In the genomic region with DNA sequence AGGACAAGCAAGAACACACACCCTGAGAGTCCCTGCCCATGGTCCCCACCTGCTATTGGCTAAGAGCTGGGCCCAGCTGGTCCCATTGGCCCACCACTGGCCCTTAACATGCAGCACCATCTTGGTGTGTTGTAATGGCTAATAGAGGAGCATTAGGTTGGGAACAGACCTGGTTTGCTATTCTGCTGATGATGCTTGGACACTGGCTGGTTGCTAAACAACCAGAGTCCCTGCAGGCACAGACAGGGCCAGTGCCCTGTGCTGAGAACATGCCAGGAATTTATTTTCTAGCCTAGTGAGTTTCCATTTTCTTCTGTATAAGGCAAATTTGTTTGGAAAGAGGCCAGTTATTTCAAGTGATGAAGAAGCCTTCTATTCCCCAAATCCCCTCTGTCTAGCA, we compare ENCODE assay signal across 20 cellular contexts. TPM values are rescaled to one million over a fixed set of nuclear protein-coding genes. Genes with fewer than 3 reads are reported as not detected.
"Had no signal": no experiment of that assay in that cellular context is flagged by ENCODE, and none has a peak within 500 bp of the region (broad histone marks: within the 10 kb centered on the region; RNA-seq: fewer than 3 reads in every experiment).

No MANE protein-coding gene starts in this region.

- H3K4me3 ChIP-seq: adrenal gland, gastrocnemius medialis, lower lobe of right lung, neural progenitor cell, skin epidermis, suprapubic skin had no signal

- DNase-seq: activated CD4-positive, alpha-beta memory T cell treated with anti-CD3 and anti-CD28 coated beads, Interleukin-2, amount 10 ng/mL, durations not matched to agents 7 days and 5 days; activated CD4-positive, alpha-beta T cell treated with anti-CD3 and anti-CD28 coated beads for 4 hours; activated effector memory CD4-positive, alpha-beta T cell treated with Interleukin-2 at 50 U/mL for 16 hours; activated T-cell treated with anti-CD3 and anti-CD28 coated beads, Interleukin-2, amount 50 U/mL, for 24 hours; central memory CD4-positive, alpha-beta T cell; gastrocnemius medialis; left cardiac atrium; lower lobe of right lung; T-helper 2 cell; trophoblast cell had no signal

- H3K36me3 ChIP-seq: neural progenitor cell had no signal

- H3K4me1 ChIP-seq: neural progenitor cell, parathyroid adenoma had no signal

- H3K27me3 Mint-ChIP-seq: activated naive CD4-positive, alpha-beta T cell treated with anti-CD3 and anti-CD28 coated beads, Interleukin-2, amount 50 U/mL, for 24 hours; activated T-cell treated with anti-CD3 and anti-CD28 coated beads, Interleukin-2, amount 50 U/mL, for 24 hours; dendritic cell treated with granulocyte-macrophage colony-stimulating factor and Interleukin-4, amounts not matched to agents 40 ng/mL and 50 ng/mL, for 4 days had no signal

- H3K36me3 Mint-ChIP-seq: neural progenitor cell, WTC11 had no signal

- H3K27me3 ChIP-seq: adrenal gland, gastrocnemius medialis, neural progenitor cell, suprapubic skin had no signal

- H3K27ac Mint-ChIP-seq: activated CD4-positive, alpha-beta memory T cell treated with anti-CD3 and anti-CD28 coated beads, Interleukin-2, amount 10 ng/mL, durations not matched to agents 7 days and 5 days; dendritic cell treated with granulocyte-macrophage colony-stimulating factor and Interleukin-4, amounts not matched to agents 40 ng/mL and 50 ng/mL, for 4 days; neural progenitor cell; stimulated activated naive CD8-positive, alpha-beta T cell treated with anti-CD3 and anti-CD28 coated beads, Interleukin-15, Interleukin-2, amounts not matched to agents 100 ng/mL and 50 ng/mL, for 24 hours; WTC11 had no signal

- H3K27ac ChIP-seq: adrenal gland, epithelial cell of prostate, gastrocnemius medialis, lower lobe of right lung, neural progenitor cell, parathyroid adenoma, skin epidermis, suprapubic skin had no signal

- ATAC-seq: gastrocnemius medialis, left cardiac atrium, lower lobe of right lung, WTC11 had no signal

- H3K4me3 Mint-ChIP-seq: activated CD4-positive, alpha-beta memory T cell treated with anti-CD3 and anti-CD28 coated beads, Interleukin-2, amount 10 ng/mL, durations not matched to agents 7 days and 5 days; activated naive CD4-positive, alpha-beta T cell treated with anti-CD3 and anti-CD28 coated beads, Interleukin-2, amount 50 U/mL, for 24 hours; activated T-cell treated with anti-CD3 and anti-CD28 coated beads, Interleukin-2, amount 50 U/mL, for 24 hours; dendritic cell treated with granulocyte-macrophage colony-stimulating factor and Interleukin-4, amounts not matched to agents 40 ng/mL and 50 ng/mL, for 4 days; neural progenitor cell; stimulated activated naive CD8-positive, alpha-beta T cell treated with anti-CD3 and anti-CD28 coated beads, Interleukin-15, Interleukin-2, amounts not matched to agents 100 ng/mL and 50 ng/mL, for 24 hours; WTC11 had no signal

- H3K9me3 ChIP-seq: adrenal gland, gastrocnemius medialis, lower lobe of right lung, suprapubic skin had no signal

RNA-seq across cellular contexts. Expression of a gene that starts 43.0 kb away (rescaled TPM):
- total RNA-seq: activated CD4-positive, alpha-beta memory T cell treated with anti-CD3 and anti-CD28 coated beads, Interleukin-2, amount 10 ng/mL, durations not matched to agents 7 days and 5 days had no signal

RNA-seq across cellular contexts. Expression of a gene that starts 43.2 kb away (rescaled TPM):
- total RNA-seq: activated CD4-positive, alpha-beta memory T cell treated with anti-CD3 and anti-CD28 coated beads, Interleukin-2, amount 10 ng/mL, durations not matched to agents 7 days and 5 days had no signal
